In the genomic region with DNA sequence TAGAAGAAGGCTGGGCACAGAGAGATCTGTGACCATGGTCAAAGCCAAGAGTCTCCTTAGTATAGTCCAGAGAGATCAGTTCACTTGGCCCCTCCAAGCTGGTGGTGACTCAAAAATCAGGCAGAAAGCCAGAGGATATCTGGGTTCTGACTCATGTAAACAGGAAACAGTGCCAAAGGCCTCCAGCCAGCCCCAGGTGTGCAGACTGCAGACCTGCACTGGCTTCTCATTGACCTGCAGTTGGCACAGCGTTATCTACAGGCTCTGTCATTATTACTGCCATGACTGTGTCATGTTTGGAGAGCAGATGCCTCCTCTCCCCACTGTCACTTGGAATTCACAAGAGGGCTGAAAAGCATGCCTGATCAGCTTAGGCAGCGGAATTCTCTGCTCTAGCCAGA, we compare ENCODE assay signal across 10 cellular contexts.
DNase-seq lines count a peak whose midpoint lies in the region; ATAC-seq, FAIRE-seq and TF ChIP-seq lines count a peak whose summit lies in the region.
"Had no signal": no experiment of that assay in that cellular context is flagged by ENCODE, and none has a peak within 500 bp of the region (broad histone marks: within the 10 kb centered on the region; RNA-seq: fewer than 3 reads in every experiment).

No MANE protein-coding gene starts in this region.

- H3K4me3 ChIP-seq in astrocyte (ENCODE audit: insufficient read depth, low read depth, low read length) = no peak overlapping the region
- H3K4me3 ChIP-seq: BLaER1 treated with 17β-estradiol and CSF1 and Interleukin-3, amounts not matched to agents 10 nM and 100 nM had no signal

- no peak overlapping the region for H3K9ac ChIP-seq in astrocyte (ENCODE audit: low read length)
- H3K9ac ChIP-seq: BLaER1 treated with 17β-estradiol and CSF1 and Interleukin-3, amounts not matched to agents 10 nM and 100 nM had no signal

- no peaks in the 10 kb centered on the region for H3K9me3 Mint-ChIP-seq in astrocyte (ENCODE audit: unreplicated experiment)
- H3K9me3 Mint-ChIP-seq in natural killer cell treated with Interleukin-12 subunit alpha and Interleukin-12 subunit beta and Interleukin-15 and Interleukin-18, amount 100 ng/mL, for 72 hours = peaks cover 10% of the 10 kb centered on the region

- H3K4me2 ChIP-seq in astrocyte (ENCODE audit: low read length) = peak overlapping the region; percentile 50
- H3K4me2 ChIP-seq: BLaER1 treated with 17β-estradiol and CSF1 and Interleukin-3, amounts not matched to agents 10 nM and 100 nM had no signal

- peaks cover 21% of the 10 kb centered on the region for H3K4me1 ChIP-seq in astrocyte (ENCODE audit: insufficient read depth, low read length)
- H3K4me1 ChIP-seq: BLaER1 treated with 17β-estradiol and CSF1 and Interleukin-3, amounts not matched to agents 10 nM and 100 nM had no signal

- H3K27me3 Mint-ChIP-seq in astrocyte (ENCODE audit: low read depth, unreplicated experiment) = no peaks in the 10 kb centered on the region
- H3K27me3 Mint-ChIP-seq in natural killer cell treated with Interleukin-12 subunit alpha and Interleukin-12 subunit beta and Interleukin-15 and Interleukin-18, amount 100 ng/mL, for 72 hours = no peaks in the 10 kb centered on the region
- H3K27me3 Mint-ChIP-seq: IgD-negative memory B cell had no signal

- H2AFZ ChIP-seq in astrocyte (ENCODE audit: low read depth, low read length) = no peak overlapping the region

- no peak for ATAC-seq in HG02938 (IDR thresholded peaks at IDR 0.05; ENCODE audit: unreplicated experiment)
- ATAC-seq in natural killer cell treated with Interleukin-12 subunit alpha and Interleukin-12 subunit beta and Interleukin-15 and Interleukin-18, amount 100 ng/mL, for 72 hours = no peak
- ATAC-seq in GM19351 (IDR thresholded peaks at IDR 0.05; ENCODE audit: unreplicated experiment) = no peak

- H3K27ac Mint-ChIP-seq in astrocyte (ENCODE audit: unreplicated experiment) = no peak overlapping the region
- H3K27ac Mint-ChIP-seq in natural killer cell treated with Interleukin-12 subunit alpha and Interleukin-12 subunit beta and Interleukin-15 and Interleukin-18, amount 100 ng/mL, for 72 hours = no peak overlapping the region
- H3K27ac Mint-ChIP-seq: IgD-negative memory B cell had no signal

- FAIRE-seq in astrocyte (lab: Jason Lieb, UNC) = peak; percentile 72

- TF ChIP-seq CTCF in astrocyte (IDR thresholded peaks at IDR 0.05; ENCODE audit: insufficient read depth, low read depth, low read length) = no peak

- no peaks in the 10 kb centered on the region for H4K20me1 ChIP-seq in astrocyte (ENCODE audit: insufficient read depth, low read length)
- H4K20me1 ChIP-seq: BLaER1 treated with 17β-estradiol and CSF1 and Interleukin-3, amounts not matched to agents 10 nM and 100 nM had no signal

- DNase-seq in 8988T (peak; percentile 13), LHCN-M2 (ENCODE audit: low read depth) (peak; percentile 92), astrocyte (ENCODE audit: low read depth) (peak; percentile 91), kidney glomerular epithelial cell (lab: John Stamatoyannopoulos, UW) (peak; percentile 87), CD1c-positive myeloid dendritic cell (ENCODE audit: extremely low spot score) (no peak)
- DNase-seq in natural killer cell treated with Interleukin-12 subunit alpha and Interleukin-12 subunit beta and Interleukin-15 and Interleukin-18, amount 100 ng/mL, for 72 hours (ENCODE audit: low spot score) = no peak

- peaks cover 22% of the 10 kb centered on the region for H3K4me1 Mint-ChIP-seq in astrocyte (ENCODE audit: low read depth, unreplicated experiment)
- H3K4me1 Mint-ChIP-seq in natural killer cell treated with Interleukin-12 subunit alpha and Interleukin-12 subunit beta and Interleukin-15 and Interleukin-18, amount 100 ng/mL, for 72 hours (ENCODE audit: low read depth in 2 of 2) = no peaks in the 10 kb centered on the region
- H3K4me1 Mint-ChIP-seq: IgD-negative memory B cell had no signal

- no peaks in the 10 kb centered on the region for H3K27me3 ChIP-seq in astrocyte (ENCODE audit: insufficient read depth, low read length)
- H3K27me3 ChIP-seq: BLaER1 treated with 17β-estradiol and CSF1 and Interleukin-3, amounts not matched to agents 10 nM and 100 nM had no signal

- H3K9me3 ChIP-seq in astrocyte (ENCODE audit: insufficient read depth, low read depth, low read length) = no peaks in the 10 kb centered on the region
- H3K9me3 ChIP-seq: BLaER1 treated with 17β-estradiol and CSF1 and Interleukin-3, amounts not matched to agents 10 nM and 100 nM had no signal

- no peak overlapping the region for H3K4me3 Mint-ChIP-seq in astrocyte (ENCODE audit: unreplicated experiment)
- no peak overlapping the region for H3K4me3 Mint-ChIP-seq in natural killer cell treated with Interleukin-12 subunit alpha and Interleukin-12 subunit beta and Interleukin-15 and Interleukin-18, amount 100 ng/mL, for 72 hours
- H3K4me3 Mint-ChIP-seq: IgD-negative memory B cell had no signal

- no peaks in the 10 kb centered on the region for H3K79me2 ChIP-seq in astrocyte (ENCODE audit: insufficient read depth, low read length)

- H3K27ac ChIP-seq in astrocyte (ENCODE audit: low read depth, low read length) = no peak overlapping the region
- H3K27ac ChIP-seq: BLaER1 treated with 17β-estradiol and CSF1 and Interleukin-3, amounts not matched to agents 10 nM and 100 nM had no signal

- no peaks in the 10 kb centered on the region for H3K36me3 Mint-ChIP-seq in astrocyte (ENCODE audit: low read depth, unreplicated experiment)
- H3K36me3 Mint-ChIP-seq in natural killer cell treated with Interleukin-12 subunit alpha and Interleukin-12 subunit beta and Interleukin-15 and Interleukin-18, amount 100 ng/mL, for 72 hours = no peaks in the 10 kb centered on the region
- H3K36me3 Mint-ChIP-seq: IgD-negative memory B cell had no signal

- no peaks in the 10 kb centered on the region for H3K36me3 ChIP-seq in astrocyte (ENCODE audit: insufficient read depth, low read length)
- H3K36me3 ChIP-seq: BLaER1 treated with 17β-estradiol and CSF1 and Interleukin-3, amounts not matched to agents 10 nM and 100 nM had no signal

Comparison
In these comparisons a context has a peak if more than half of its experiments do, and no peak if none do; other contexts are left out.
1. DNase-seq: peak in 8988T (single experiment), LHCN-M2 (single experiment), astrocyte (single experiment) and kidney glomerular epithelial cell (single experiment); none in CD1c-positive myeloid dendritic cell (single experiment) and natural killer cell treated with Interleukin-12 subunit alpha and Interleukin-12 subunit beta and Interleukin-15 and Interleukin-18, amount 100 ng/mL, for 72 hours (single experiment).